Comparison of ENCODE assay signal across 28 cellular contexts in the genomic region with DNA sequence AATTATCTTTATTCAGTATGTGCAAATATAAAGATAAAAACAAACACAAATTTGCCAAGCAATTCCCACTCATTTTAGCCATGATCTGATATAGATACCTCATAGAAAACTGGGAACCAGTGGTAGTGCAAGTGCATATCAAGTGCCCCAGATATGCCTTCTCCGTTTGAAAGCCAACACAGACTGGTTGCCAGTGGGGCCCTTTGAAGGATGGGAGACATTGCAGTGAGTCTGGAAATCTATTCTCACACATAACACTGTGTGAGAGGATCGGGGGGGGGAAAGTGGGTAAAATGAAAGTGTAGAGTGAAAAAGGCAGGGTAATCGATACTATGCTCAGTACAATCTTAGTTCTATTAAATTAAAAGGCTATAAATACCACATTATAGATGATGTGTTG.
A peak's percentile ranks its signal among the peaks of the same experiment; 100 is the strongest.
DNase-seq lines count a peak whose midpoint lies in the region; ATAC-seq and TF ChIP-seq lines count a peak whose summit lies in the region.
"Had no signal": no experiment of that assay in that cellular context is flagged by ENCODE, and none has a peak within 500 bp of the region (broad histone marks: within the 10 kb centered on the region; RNA-seq: fewer than 3 reads in every experiment).

No MANE protein-coding gene starts in this region.

- H3K9me3 Mint-ChIP-seq in activated T-cell treated with anti-CD3 and anti-CD28 coated beads, Interleukin-2, amount 50 U/mL, for 24 hours: peaks cover 6% of the 10 kb centered on the region
- H3K9me3 Mint-ChIP-seq in nephron: no peaks in the 10 kb centered on the region
- H3K9me3 Mint-ChIP-seq: H9; stimulated activated naive CD8-positive, alpha-beta T cell treated with anti-CD3 and anti-CD28 coated beads, Interleukin-15, amount 100 ng/mL, for 72 hours had no signal

- no peaks in the 10 kb centered on the region for H3K9me3 ChIP-seq in T-helper 17 cell (ENCODE audit: control insufficient read depth, low read length, poor library complexity, severe bottlenecking)
- H3K9me3 ChIP-seq: A549, gastrocnemius medialis, neutrophil, right lobe of liver, vagina had no signal

- peak overlapping the region; percentile 70 for H3K27ac Mint-ChIP-seq in activated T-cell treated with anti-CD3 and anti-CD28 coated beads, Interleukin-2, amount 50 U/mL, for 24 hours
- H3K27ac Mint-ChIP-seq in T-helper 17 cell (peak overlapping the region; percentile 24), nephron (peak overlapping the region; percentile 7 to 88 (median 78))
- H3K27ac Mint-ChIP-seq: stimulated activated naive CD8-positive, alpha-beta T cell treated with anti-CD3 and anti-CD28 coated beads, Interleukin-15, amount 100 ng/mL, for 72 hours had no signal

- no peaks in the 10 kb centered on the region for H3K27me3 Mint-ChIP-seq in activated T-cell treated with anti-CD3 and anti-CD28 coated beads, Interleukin-2, amount 50 U/mL, for 24 hours
- H3K27me3 Mint-ChIP-seq in T-helper 17 cell (no peaks in the 10 kb centered on the region), nephron (ENCODE audit: low read depth) (no peaks in the 10 kb centered on the region)
- H3K27me3 Mint-ChIP-seq: stimulated activated naive CD8-positive, alpha-beta T cell treated with anti-CD3 and anti-CD28 coated beads, Interleukin-15, amount 100 ng/mL, for 72 hours had no signal

- peaks cover 72% of the 10 kb centered on the region for H3K4me1 Mint-ChIP-seq in activated T-cell treated with anti-CD3 and anti-CD28 coated beads, Interleukin-2, amount 50 U/mL, for 24 hours (ENCODE audit: low read depth)
- H3K4me1 Mint-ChIP-seq in T-helper 17 cell: peaks cover 20% of the 10 kb centered on the region
- peaks cover 42% of the 10 kb centered on the region for H3K4me1 Mint-ChIP-seq in nephron

- DNase-seq in activated T-cell treated with anti-CD3 and anti-CD28 coated beads, Interleukin-2, amount 50 U/mL, for 24 hours: no peak
- no peak for DNase-seq in activated T-cell treated with anti-CD3 and anti-CD28 coated beads, Interleukin-2, amount 50 U/mL, for 1 hour
- DNase-seq in T-helper 17 cell (no peak), left cardiac atrium (no peak), SK-N-DZ (ENCODE audit: low spot score) (no peak), DMS53 (lab: John Stamatoyannopoulos, UW) (no peak), NCI-H2081 treated with DMSO at 0.1 percent for 48 hours (lab: John Stamatoyannopoulos, UW) (no peak)
- DNase-seq: activated CD4-positive, alpha-beta T cell treated with anti-CD3 and anti-CD28 coated beads for 1 hour; AML-193; amygdala; brain microvascular endothelial cell; DMS 273 treated with DMSO at 0.1 percent for 48 hours; gastrocnemius medialis; H9; MM.1S; NCI-H1436; NCI-H2107; NCI-H345; NCI-H69; PC-9; right lobe of liver; stimulated activated CD8-positive, alpha-beta memory T cell treated with anti-CD3 and anti-CD28 coated beads, Interleukin-4, amount 100 ng/mL, for 48 hours; stimulated activated naive CD8-positive, alpha-beta T cell treated with anti-CD3 and anti-CD28 coated beads, Interleukin-15, amount 100 ng/mL, for 72 hours had no signal

- no peak overlapping the region for H3K4me3 Mint-ChIP-seq in activated T-cell treated with anti-CD3 and anti-CD28 coated beads, Interleukin-2, amount 50 U/mL, for 24 hours
- no peak overlapping the region for H3K4me3 Mint-ChIP-seq in T-helper 17 cell
- no peak overlapping the region for H3K4me3 Mint-ChIP-seq in nephron
- H3K4me3 Mint-ChIP-seq: H9 had no signal

- intact Hi-C loops in left cardiac atrium (cut with DNase I): no loop called here

- no peak for ATAC-seq in T-helper 17 cell
- peak; percentile 49 to 91 for ATAC-seq in left cardiac atrium
- ATAC-seq: A549; gastrocnemius medialis; HepG2; right lobe of liver; stimulated activated naive CD8-positive, alpha-beta T cell treated with anti-CD3 and anti-CD28 coated beads, Interleukin-15, amount 100 ng/mL, for 72 hours had no signal

- TF ChIP-seq CTCF in nephron (IDR thresholded peaks at IDR 0.05; ENCODE audit: unreplicated experiment in 3 of 3): no peak

- H3K36me3 Mint-ChIP-seq in activated T-cell treated with anti-CD3 and anti-CD28 coated beads, Interleukin-2, amount 50 U/mL, for 24 hours (ENCODE audit: low read depth): peaks cover 63% of the 10 kb centered on the region
- H3K36me3 Mint-ChIP-seq in T-helper 17 cell (ENCODE audit: low read depth) (no peaks in the 10 kb centered on the region), nephron (ENCODE audit: low read depth) (no peaks in the 10 kb centered on the region)

Comparison
In these comparisons a context has a peak if more than half of its experiments do, and no peak if none do; other contexts are left out.
1. H3K27ac Mint-ChIP-seq: peak in every context shown above with its lines; median percentile 78 in nephron; 70 in activated T-cell treated with anti-CD3 and anti-CD28 coated beads, Interleukin-2, amount 50 U/mL, for 24 hours; 24 in T-helper 17 cell.